12 cellular contexts compared by ENCODE assay signal in genomic region chr3:146382386-146382785, GRCh38.
DNase-seq lines count a peak whose midpoint lies in the region; ATAC-seq, FAIRE-seq and TF ChIP-seq lines count a peak whose summit lies in the region.
"Had no signal": no experiment of that assay in that cellular context is flagged by ENCODE, and none has a peak within 500 bp of the region (broad histone marks: within the 10 kb centered on the region; RNA-seq: fewer than 3 reads in every experiment).

No MANE protein-coding gene starts in this region.

- TF ChIP-seq CTCF in pancreas (IDR thresholded peaks at IDR 0.05), result no peak

- H3K36me3 ChIP-seq in pancreas, result no peaks in the 10 kb centered on the region

- WGBS in pancreas, 2 donors, result 88 to 95% methylated on average over 1 of the region's 1 CpG

- H3K27me3 ChIP-seq in pancreas, result no peaks in the 10 kb centered on the region

- peak; percentile 14 for DNase-seq in EL
- DNase-seq in NCI-H82 (lab: John Stamatoyannopoulos, UW), result peak; percentile 67
- DNase-seq in dermis blood vessel endothelial cell, result peak; percentile 27
- DNase-seq in myocyte (ENCODE audit: low read depth), result peak; percentile 39
- no peak for DNase-seq in inferior parietal cortex (ENCODE audit: extremely low spot score)
- no peak for DNase-seq in sciatic nerve (ENCODE audit: low spot score)
- DNase-seq in NOMO-1 treated with dmso at 0.1 percent for 144 hours (lab: John Stamatoyannopoulos, UW; ENCODE audit: unreplicated experiment), result no peak
- DNase-seq in pancreas, result no peak
- DNase-seq: activated CD4-positive, CD25-positive, alpha-beta regulatory T cell treated with anti-CD3 and anti-CD28 coated beads, Interleukin-2, amount 50 U/mL, for 72 hours; stimulated activated CD4-positive, alpha-beta T cell treated with anti-CD3 and anti-CD28 coated beads, Interleukin-12 subunit alpha, Interleukin-12 subunit beta, amount 100 ng/mL, for 4 hours had no signal

- H3K4me1 ChIP-seq in pancreas, result peaks cover 0 to 7% (median 0%) of the 10 kb centered on the region in 3 donors

- H3K27ac ChIP-seq in pancreas, result no peak overlapping the region
- H3K27ac ChIP-seq: epithelial cell of prostate had no signal

- FAIRE-seq in pancreas (lab: Jason Lieb, UNC), result no peak
- FAIRE-seq: G401.6 had no signal

- no peaks in the 10 kb centered on the region for H3K9me3 ChIP-seq in pancreas

- ATAC-seq in sciatic nerve (no peak), pancreas (no peak)

- H3K4me3 ChIP-seq in pancreas, result no peak overlapping the region

- intact Hi-C loops in sciatic nerve (cut with DNase I), result no loop called here
- intact Hi-C loops in pancreas (cut with DNase I), result no loop called here

Comparison
In these comparisons a context has a peak if more than half of its experiments do, and no peak if none do; other contexts are left out.
1. DNase-seq: peak in EL (single experiment), NCI-H82 (single experiment), dermis blood vessel endothelial cell (single experiment) and myocyte (single experiment); none in inferior parietal cortex (single experiment), sciatic nerve (single experiment), NOMO-1 treated with dmso at 0.1 percent for 144 hours (single experiment) and pancreas (0 of 6).